Comparison of ENCODE assay signal across 24 cellular contexts in the genomic region with DNA sequence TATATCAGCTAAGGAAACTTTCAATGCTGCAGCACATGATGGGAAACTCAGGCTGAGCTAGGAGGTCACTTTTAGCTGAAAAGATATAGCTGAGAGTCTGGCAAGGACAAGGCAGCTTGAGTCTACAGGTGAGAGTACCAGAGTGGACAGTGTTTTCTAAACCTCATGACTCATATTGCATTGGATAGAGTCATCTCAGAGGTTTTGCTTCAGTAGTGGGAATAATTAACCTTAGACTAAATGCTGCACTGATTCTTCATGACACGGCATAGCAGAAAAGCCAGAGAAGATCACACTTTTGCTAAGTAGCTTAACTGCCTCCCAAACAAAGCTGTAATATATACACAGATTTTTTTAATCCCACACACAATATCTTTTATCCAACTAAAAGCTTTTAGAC.
DNase-seq lines count a peak whose midpoint lies in the region; ATAC-seq and TF ChIP-seq lines count a peak whose summit lies in the region.
"Had no signal": no experiment of that assay in that cellular context is flagged by ENCODE, and none has a peak within 500 bp of the region (broad histone marks: within the 10 kb centered on the region; RNA-seq: fewer than 3 reads in every experiment).

No MANE protein-coding gene starts in this region.

- no peak for ATAC-seq in GM21447 (IDR thresholded peaks at IDR 0.05; ENCODE audit: unreplicated experiment)
- ATAC-seq: PC-3, Right ventricle myocardium inferior, T-cell had no signal

- no peaks in the 10 kb centered on the region for H3K4me1 ChIP-seq in right atrium auricular region
- H3K4me1 ChIP-seq: BLaER1 treated with 17β-estradiol and CSF1 and Interleukin-3, amounts not matched to agents 10 nM and 100 nM; SJSA1 had no signal

- TF ChIP-seq CTCF in epithelial cell of esophagus (IDR thresholded peaks at IDR 0.05; ENCODE audit: insufficient read depth, low read depth, low read length, missing control alignments) = no peak
- no peak for TF ChIP-seq CTCF in lower leg skin (IDR thresholded peaks at IDR 0.05)
- no peak for TF ChIP-seq CTCF in right atrium auricular region (IDR thresholded peaks at IDR 0.05)

- no peak overlapping the region for H3K4me3 ChIP-seq in epithelial cell of esophagus (ENCODE audit: low read length)
- no peak overlapping the region for H3K4me3 ChIP-seq in lower leg skin (ENCODE audit: low read depth, poor library complexity, severe bottlenecking)
- H3K4me3 ChIP-seq in right atrium auricular region = no peak overlapping the region
- H3K4me3 ChIP-seq: BLaER1 treated with 17β-estradiol and CSF1 and Interleukin-3, amounts not matched to agents 10 nM and 100 nM; SJSA1 had no signal

- no peaks in the 10 kb centered on the region for H3K36me3 ChIP-seq in right atrium auricular region
- H3K36me3 ChIP-seq: BLaER1 treated with 17β-estradiol and CSF1 and Interleukin-3, amounts not matched to agents 10 nM and 100 nM; SJSA1 had no signal

- peaks cover 0 to 9% of the 10 kb centered on the region in 2 donors for H3K9me3 ChIP-seq in right atrium auricular region
- H3K9me3 ChIP-seq: SJSA1 had no signal

- H3K27ac ChIP-seq in right atrium auricular region = no peak overlapping the region
- H3K27ac ChIP-seq: BLaER1 treated with 17β-estradiol and CSF1 and Interleukin-3, amounts not matched to agents 10 nM and 100 nM; SJSA1 had no signal

- in situ Hi-C loops in Caki2 (cut with HindIII; ENCODE audit: low pct_unique_long_range_greater_than_20kb, low sequenced_read_pairs) = no loop called here

- DNase-seq in Caki2 (ENCODE audit: low read depth) (peak; percentile 10), DMS53 treated with DMSO at 0.1 percent for 48 hours (lab: John Stamatoyannopoulos, UW; ENCODE audit: unreplicated experiment) (peak; percentile 4), epithelial cell of esophagus (ENCODE audit: low read depth) (peak; percentile 13), kidney glomerular epithelial cell (lab: John Stamatoyannopoulos, UW) (peak; percentile 59), lower leg skin (ENCODE audit: low spot score in 2 of 2) (no peak), right atrium auricular region (ENCODE audit: low spot score) (no peak), SHP77 (lab: John Stamatoyannopoulos, UW) (no peak)
- DNase-seq: AML-193; CD4-positive, alpha-beta T cell; DMS 273 treated with DMSO at 0.1 percent for 48 hours; GOT3; HCEC 1CT; IMR-90; KG1; MM.1S; NCI-H2029; NCI-H510A; NCI-H69; PC-3; T-cell had no signal

- no peaks in the 10 kb centered on the region for H3K27me3 ChIP-seq in right atrium auricular region
- H3K27me3 ChIP-seq: BLaER1 treated with 17β-estradiol and CSF1 and Interleukin-3, amounts not matched to agents 10 nM and 100 nM; SJSA1 had no signal

- TF ChIP-seq POLR2A in lower leg skin (IDR thresholded peaks at IDR 0.05) = no peak

- WGBS in lower leg skin, 2 donors = 88 to 98% methylated on average over 1 of the region's 1 CpG

- intact Hi-C loops in lower leg skin (cut with DNase I; ENCODE audit: low total_unique reads) = no loop called here

Comparison
In these comparisons a context has a peak if more than half of its experiments do, and no peak if none do; other contexts are left out.
1. DNase-seq: peak in Caki2 (single experiment), DMS53 treated with DMSO at 0.1 percent for 48 hours (single experiment), epithelial cell of esophagus (single experiment) and kidney glomerular epithelial cell (single experiment); none in lower leg skin (0 of 2), right atrium auricular region (single experiment) and SHP77 (0 of 2).